In genomic region chr7:100364480-100364879, GRCh38 we compare ENCODE assay signal across 1 cellular context.
TF ChIP-seq lines count a peak whose summit lies in the region.

No MANE protein-coding gene starts in this region.

TF ChIP-seq in HCT116, 20 proteins besides CTCF, POLR2A, EP300 and RAD21:
- TF ChIP-seq CEBPB (IDR thresholded peaks at IDR 0.05; ENCODE audit: low read depth) (no peak), POLR2AphosphoS5 (IDR thresholded peaks at IDR 0.05; ENCODE audit: low read depth, low read length) (0 out of 2 replicates have a peak, but pooled peaks have one; percentile 28)
